ENCODE assay signal across 1 cellular context in the genomic region with DNA sequence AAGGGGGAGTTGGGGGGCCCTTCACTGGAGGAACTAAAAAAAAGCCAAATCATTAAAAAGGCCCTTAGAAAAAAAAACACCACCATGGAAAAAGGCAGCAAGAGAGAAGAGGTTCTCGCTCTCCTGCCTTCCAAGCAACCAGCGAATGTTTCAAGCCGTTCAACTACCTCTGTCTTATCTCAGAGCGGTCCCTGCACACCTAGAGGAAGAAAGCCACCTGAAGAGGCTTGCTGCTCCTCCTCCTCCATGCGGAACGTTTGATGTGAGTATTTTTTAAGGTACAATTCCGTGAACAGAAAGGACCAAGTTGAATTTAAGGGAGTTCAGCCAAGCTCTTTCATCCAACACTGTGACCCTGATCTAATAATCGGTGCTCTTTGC.
TF ChIP-seq lines count a peak whose summit lies in the region.

No MANE protein-coding gene starts in this region.

TF ChIP-seq in H1, 55 proteins besides CTCF, POLR2A, EP300 and RAD21:
- TF ChIP-seq, protein P1, sequence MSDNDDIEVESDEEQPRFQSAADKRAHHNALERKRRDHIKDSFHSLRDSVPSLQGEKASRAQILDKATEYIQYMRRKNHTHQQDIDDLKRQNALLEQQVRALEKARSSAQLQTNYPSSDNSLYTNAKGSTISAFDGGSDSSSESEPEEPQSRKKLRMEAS (IDR thresholded peaks at IDR 0.05): no peak
- TF ChIP-seq SRF (IDR thresholded peaks at IDR 0.05; ENCODE audit: low read depth, low read length) (no peak), HDAC6 (IDR thresholded peaks at IDR 0.05; ENCODE audit: low read depth, low read length) (no peak), NRF1 (IDR thresholded peaks at IDR 0.05; ENCODE audit: low read depth, low read length) (no peak), SUZ12 (IDR thresholded peaks at IDR 0.05; ENCODE audit: low read length) (no peak), GTF2F1 (IDR thresholded peaks at IDR 0.05; ENCODE audit: borderline replicate concordance, low read depth, low read length) (no peak), MAFK (IDR thresholded peaks at IDR 0.05; ENCODE audit: low read depth, low read length) (no peak), JUN (IDR thresholded peaks at IDR 0.05; ENCODE audit: low read depth, low read length) (no peak), BRCA1 (IDR thresholded peaks at IDR 0.05; ENCODE audit: low read depth, low read length) (no peak), ZNF274 (IDR thresholded peaks at IDR 0.05; ENCODE audit: borderline replicate concordance, extremely low read depth, low read length) (no peak), CBX5 (IDR thresholded peaks at IDR 0.05; ENCODE audit: low read depth, low read length) (no peak), BACH1 (IDR thresholded peaks at IDR 0.05; ENCODE audit: low read length) (no peak), ASH2L (IDR thresholded peaks at IDR 0.05; ENCODE audit: low read length) (no peak), FOSL1 (IDR thresholded peaks at IDR 0.05; ENCODE audit: insufficient read depth, low read depth, low read length) (no peak)
- TF ChIP-seq, protein P2, sequence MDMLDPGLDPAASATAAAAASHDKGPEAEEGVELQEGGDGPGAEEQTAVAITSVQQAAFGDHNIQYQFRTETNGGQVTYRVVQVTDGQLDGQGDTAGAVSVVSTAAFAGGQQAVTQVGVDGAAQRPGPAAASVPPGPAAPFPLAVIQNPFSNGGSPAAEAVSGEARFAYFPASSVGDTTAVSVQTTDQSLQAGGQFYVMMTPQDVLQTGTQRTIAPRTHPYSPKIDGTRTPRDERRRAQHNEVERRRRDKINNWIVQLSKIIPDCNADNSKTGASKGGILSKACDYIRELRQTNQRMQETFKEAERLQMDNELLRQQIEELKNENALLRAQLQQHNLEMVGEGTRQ (IDR thresholded peaks at IDR 0.05; ENCODE audit: low read length): no peak
